In the genomic region with DNA sequence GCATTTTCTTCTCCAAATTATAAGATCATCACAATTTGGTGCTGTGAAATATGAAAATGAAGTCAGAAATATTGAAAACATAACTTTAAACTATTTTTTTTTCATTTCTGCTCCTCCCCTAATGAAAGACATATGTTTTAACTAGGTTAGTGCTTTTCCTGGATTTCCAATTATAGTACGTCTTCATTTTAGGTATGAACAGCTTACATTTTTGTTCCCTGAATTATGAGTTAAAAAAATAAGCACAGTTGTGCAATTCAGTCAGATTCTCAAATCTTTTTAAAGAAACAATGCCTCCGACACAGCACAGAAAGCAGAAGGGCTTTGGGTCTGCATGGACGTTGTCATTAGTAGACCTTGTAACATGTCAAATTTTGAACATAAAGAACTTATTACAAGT, we compare ENCODE assay signal across 25 cellular contexts.
DNase-seq lines count a peak whose midpoint lies in the region; FAIRE-seq lines count a peak whose summit lies in the region.
"Had no signal": no experiment of that assay in that cellular context is flagged by ENCODE, and none has a peak within 500 bp of the region (broad histone marks: within the 10 kb centered on the region; RNA-seq: fewer than 3 reads in every experiment).

No MANE protein-coding gene starts in this region.

- DNase-seq in GM03348 (ENCODE audit: low spot score) (peak; percentile 51), amniotic stem cell (lab: John Stamatoyannopoulos, UW) (peak; percentile 58), fibroblast of the conjunctiva (ENCODE audit: low read depth) (peak; percentile 61), superior temporal gyrus (ENCODE audit: extremely low spot score) (peak; percentile 18), GM19239 (ENCODE audit: insufficient read length, low spot score) (no peak), midbrain (lab: John Stamatoyannopoulos, UW) (no peak), GOT3 (lab: John Stamatoyannopoulos, UW) (no peak)
- DNase-seq: activated CD4-positive, alpha-beta T cell treated with anti-CD3 and anti-CD28 coated beads for 1 hour; activated CD8-positive, alpha-beta memory T cell treated with anti-CD3 and anti-CD28 coated beads for 24 hours; activated naive CD4-positive, alpha-beta T cell treated with Interleukin-2 at 50 U/mL for 16 hours; activated T-cell treated with anti-CD3 and anti-CD28 coated beads, Interleukin-2, amount 50 U/mL, for 4 hours; AML-193; CD4-positive, alpha-beta memory T cell; cortex of kidney; mesendoderm; MM.1S; naive B cell; NCI-H1417; NCI-H510A; SIG-M5; stimulated activated CD4-positive, alpha-beta T cell treated with anti-CD3 and anti-CD28 coated beads, Interleukin-4, amount 100 ng/mL, for 1 hour; T-cell; uterus had no signal

- FAIRE-seq in GM19239 (lab: Jason Lieb, UNC): no peak
- FAIRE-seq: K562, TTC549 had no signal

Comparison
In these comparisons a context has a peak if more than half of its experiments do, and no peak if none do; other contexts are left out.
1. DNase-seq: peak in GM03348 (single experiment), amniotic stem cell (single experiment), fibroblast of the conjunctiva (single experiment) and superior temporal gyrus (single experiment); none in GM19239 (single experiment), midbrain (single experiment) and GOT3 (single experiment).